23 cellular contexts compared by ENCODE assay signal in genomic region chr12:127393460-127393859, GRCh38.
"Had no signal": no experiment of that assay in that cellular context is flagged by ENCODE, and none has a peak within 500 bp of the region (broad histone marks: within the 10 kb centered on the region; RNA-seq: fewer than 3 reads in every experiment).

No MANE protein-coding gene starts in this region.

- H3K4me3 Mint-ChIP-seq: activated CD4-positive, alpha-beta memory T cell treated with anti-CD3 and anti-CD28 coated beads for 36 hours; activated CD4-positive, alpha-beta T cell treated with anti-CD3 and anti-CD28 coated beads, Interleukin-2, amount 10 ng/mL, durations not matched to agents 24 days and 14 days; activated naive CD4-positive, alpha-beta T cell treated with anti-CD3 and anti-CD28 coated beads for 36 hours; activated naive CD8-positive, alpha-beta T cell; activated T-helper 17 cell treated with anti-CD3 and anti-CD28 coated beads, Interleukin-2, amount 50 U/mL, for 72 hours; T-helper 1 cell treated with Interleukin-12 subunit alpha and Interleukin-12 subunit beta and Interleukin-4 antibody, amounts not matched to agents 30 μg/mL and 1 μg/mL, for 36 hours; WTC11 had no signal

- H3K4me1 Mint-ChIP-seq: activated CD4-positive, alpha-beta T cell treated with anti-CD3 and anti-CD28 coated beads, Interleukin-2, amount 10 ng/mL, durations not matched to agents 24 days and 14 days; activated T-helper 17 cell treated with anti-CD3 and anti-CD28 coated beads, Interleukin-2, amount 50 U/mL, for 72 hours; WTC11 had no signal

- ATAC-seq: activated T-helper 17 cell treated with anti-CD3 and anti-CD28 coated beads, Interleukin-2, amount 50 U/mL, for 72 hours; WTC11 had no signal

- DNase-seq: activated CD4-positive, alpha-beta memory T cell treated with anti-CD3 and anti-CD28 coated beads for 36 hours; activated CD4-positive, alpha-beta T cell treated with anti-CD3 and anti-CD28 coated beads, Interleukin-2, amount 10 ng/mL, durations not matched to agents 24 days and 14 days; activated CD4-positive, CD25-positive, alpha-beta regulatory T cell treated with anti-CD3 and anti-CD28 coated beads, Interleukin-2, amount 50 U/mL, for 72 hours; activated CD8-positive, alpha-beta memory T cell treated with anti-CD3 and anti-CD28 coated beads for 24 hours; activated gamma-delta T cell; activated naive CD4-positive, alpha-beta T cell treated with anti-CD3 and anti-CD28 coated beads for 36 hours; activated T-cell treated with anti-CD3 and anti-CD28 coated beads for 4 hours; activated T-cell treated with anti-CD3 and anti-CD28 coated beads, Interleukin-2, amount 50 U/mL, for 48 hours; KG1; NCI-H1048; NCI-H146; NCI-H187 treated with DMSO at 0.1 percent for 48 hours; NCI-H2107; NCI-H2171 treated with DMSO at 0.1 percent for 48 hours; NCI-H226; NCI-H526 treated with DMSO at 0.1 percent for 48 hours; NCI-H82; SHP77 treated with DMSO at 0.1 percent for 48 hours had no signal

- H3K36me3 Mint-ChIP-seq: activated CD4-positive, alpha-beta memory T cell treated with anti-CD3 and anti-CD28 coated beads for 36 hours; activated naive CD8-positive, alpha-beta T cell had no signal

- H3K27me3 ChIP-seq: brain microvascular endothelial cell had no signal

- H3K27me3 Mint-ChIP-seq: activated CD4-positive, alpha-beta T cell treated with anti-CD3 and anti-CD28 coated beads, Interleukin-2, amount 10 ng/mL, durations not matched to agents 24 days and 14 days had no signal

- H3K36me3 ChIP-seq: brain microvascular endothelial cell had no signal

- H3K9me3 Mint-ChIP-seq: activated CD4-positive, alpha-beta memory T cell treated with anti-CD3 and anti-CD28 coated beads for 36 hours; activated CD4-positive, alpha-beta T cell treated with anti-CD3 and anti-CD28 coated beads, Interleukin-2, amount 10 ng/mL, durations not matched to agents 24 days and 14 days; activated naive CD4-positive, alpha-beta T cell treated with anti-CD3 and anti-CD28 coated beads for 36 hours; activated T-helper 17 cell treated with anti-CD3 and anti-CD28 coated beads, Interleukin-2, amount 50 U/mL, for 72 hours; T-helper 1 cell treated with Interleukin-12 subunit alpha and Interleukin-12 subunit beta and Interleukin-4 antibody, amounts not matched to agents 30 μg/mL and 1 μg/mL, for 36 hours had no signal

- H3K27ac Mint-ChIP-seq: activated CD4-positive, alpha-beta memory T cell treated with anti-CD3 and anti-CD28 coated beads for 36 hours; activated CD4-positive, alpha-beta T cell treated with anti-CD3 and anti-CD28 coated beads, Interleukin-2, amount 10 ng/mL, durations not matched to agents 24 days and 14 days; activated naive CD4-positive, alpha-beta T cell treated with anti-CD3 and anti-CD28 coated beads for 36 hours; activated naive CD8-positive, alpha-beta T cell; activated T-helper 17 cell treated with anti-CD3 and anti-CD28 coated beads, Interleukin-2, amount 50 U/mL, for 72 hours; T-helper 1 cell treated with Interleukin-12 subunit alpha and Interleukin-12 subunit beta and Interleukin-4 antibody, amounts not matched to agents 30 μg/mL and 1 μg/mL, for 36 hours; WTC11 had no signal
